11 cellular contexts compared by ENCODE assay signal in the genomic region with DNA sequence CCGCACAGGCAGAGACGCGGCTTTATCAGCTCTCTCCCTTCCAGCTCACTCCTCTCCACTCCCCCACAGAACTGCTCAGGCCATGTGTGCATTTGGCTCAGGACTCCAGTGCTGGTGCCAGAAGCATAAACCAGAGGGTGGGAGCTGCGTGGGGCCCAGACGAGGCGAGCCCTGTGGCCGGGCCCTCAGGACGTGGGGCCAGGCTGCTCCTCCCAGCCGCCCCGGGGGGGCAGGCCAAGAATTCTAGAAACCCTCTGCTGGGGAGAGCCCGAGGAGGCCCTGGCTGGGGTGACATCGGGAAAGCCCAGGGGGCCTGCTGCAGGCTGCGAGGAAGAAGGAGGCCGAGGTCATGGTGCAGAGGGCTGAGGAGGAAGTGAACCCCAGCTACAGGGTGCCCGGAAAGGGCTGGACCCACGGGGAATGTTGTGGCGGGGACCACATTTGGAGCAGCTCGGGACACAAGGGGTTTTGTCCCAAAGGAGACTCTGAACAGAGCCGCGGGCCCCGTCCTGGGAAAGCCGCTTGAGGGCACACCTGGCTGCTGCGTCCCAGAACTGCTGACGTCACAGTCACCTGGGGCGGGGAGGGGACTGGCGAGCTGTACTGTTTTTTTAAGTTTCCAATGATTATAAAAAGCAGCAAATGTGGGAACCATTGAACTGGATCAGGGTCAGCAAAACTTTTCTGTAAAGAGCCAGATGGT.
DNase-seq lines count a peak whose midpoint lies in the region; ATAC-seq and TF ChIP-seq lines count a peak whose summit lies in the region.
"Had no signal": no experiment of that assay in that cellular context is flagged by ENCODE, and none has a peak within 500 bp of the region (broad histone marks: within the 10 kb centered on the region; RNA-seq: fewer than 3 reads in every experiment).

No MANE protein-coding gene starts in this region.

- TF ChIP-seq CTCF in breast epithelium (IDR thresholded peaks at IDR 0.05) (no peak), MCF 10A (IDR thresholded peaks at IDR 0.05; ENCODE audit: unreplicated experiment) (no peak), fibroblast of villous mesenchyme (IDR thresholded peaks at IDR 0.05; ENCODE audit: insufficient read depth, low read depth, low read length) (peak; percentile 10), nephron (IDR thresholded peaks at IDR 0.05; ENCODE audit: unreplicated experiment in 3 of 3) (no peak)

- H3K27ac Mint-ChIP-seq in MCF 10A (ENCODE audit: low read depth, unreplicated experiment) (no peak overlapping the region), nephron (peak overlapping the region; percentile 97 to 98 (median 98))
- H3K27ac Mint-ChIP-seq: activated naive CD4-positive, alpha-beta T cell treated with anti-CD3 and anti-CD28 coated beads, Interleukin-2, amount 50 U/mL, for 24 hours had no signal

- H3K4me3 ChIP-seq in breast epithelium (peak overlapping the region in 2 of 3 donors; percentile 2 to 19), fibroblast of villous mesenchyme (ENCODE audit: low read depth, low read length) (no peak overlapping the region)
- H3K4me3 ChIP-seq: A549 had no signal

- H3K9me3 Mint-ChIP-seq in MCF 10A (ENCODE audit: unreplicated experiment) = no peaks in the 10 kb centered on the region
- peaks cover 7% of the 10 kb centered on the region for H3K9me3 Mint-ChIP-seq in nephron
- H3K9me3 Mint-ChIP-seq: activated naive CD4-positive, alpha-beta T cell treated with anti-CD3 and anti-CD28 coated beads, Interleukin-2, amount 50 U/mL, for 24 hours had no signal

- no peaks in the 10 kb centered on the region for H3K9me3 ChIP-seq in breast epithelium
- H3K9me3 ChIP-seq: A549 had no signal

- H3K27me3 ChIP-seq in breast epithelium = no peaks in the 10 kb centered on the region

- H3K36me3 ChIP-seq in breast epithelium = no peaks in the 10 kb centered on the region

- CTCF ChIA-PET in MCF 10A (lab: Yijun Ruan, JAX) = interaction anchor here (0.6 kb wide), 1 partner anchor 91 kb away, joined by 3 read pairs; no protein-coding TSS in a partner anchor

- POLR2A ChIA-PET in MCF 10A (lab: Yijun Ruan, JAX) = no interaction called here

- H3K4me3 Mint-ChIP-seq in MCF 10A (ENCODE audit: unreplicated experiment) (no peak overlapping the region), nephron (peak overlapping the region; percentile 11 to 57 (median 39))
- H3K4me3 Mint-ChIP-seq: activated naive CD4-positive, alpha-beta T cell treated with anti-CD3 and anti-CD28 coated beads, Interleukin-2, amount 50 U/mL, for 24 hours had no signal

- ATAC-seq in HG02973 (IDR thresholded peaks at IDR 0.05; ENCODE audit: unreplicated experiment) (no peak), GM21737 (IDR thresholded peaks at IDR 0.05; ENCODE audit: unreplicated experiment) (no peak), GM18867 (IDR thresholded peaks at IDR 0.05; ENCODE audit: unreplicated experiment) (no peak), HG02571 (IDR thresholded peaks at IDR 0.05; ENCODE audit: unreplicated experiment) (no peak)
- ATAC-seq: A549 had no signal

- H3K4me1 ChIP-seq in breast epithelium = peaks cover 0 to 10% of the 10 kb centered on the region in 2 donors
- H3K4me1 ChIP-seq: A549 had no signal

- peak overlapping the region; percentile 75 to 78 for H3K27ac ChIP-seq in breast epithelium
- H3K27ac ChIP-seq: A549, RWPE1 had no signal

- DNase-seq in breast epithelium (ENCODE audit: low spot score in 2 of 2) (peak in 1 of 2 donors; percentile 31), MCF 10A (ENCODE audit: unreplicated experiment) (no peak), fibroblast of villous mesenchyme (ENCODE audit: low read depth) (peak; percentile 91)

- no peaks in the 10 kb centered on the region for H3K27me3 Mint-ChIP-seq in MCF 10A (ENCODE audit: insufficient read depth, unreplicated experiment)
- no peaks in the 10 kb centered on the region for H3K27me3 Mint-ChIP-seq in nephron (ENCODE audit: low read depth)
- H3K27me3 Mint-ChIP-seq: activated naive CD4-positive, alpha-beta T cell treated with anti-CD3 and anti-CD28 coated beads, Interleukin-2, amount 50 U/mL, for 24 hours had no signal

- TF ChIP-seq POLR2A in breast epithelium (IDR thresholded peaks at IDR 0.05) = no peak

- intact Hi-C loops in breast epithelium (cut with DNase I; ENCODE audit: low total_unique reads) = no loop called here
- intact Hi-C loops in MCF 10A (cut with micrococcal nuclease) = no loop called here

- no peaks in the 10 kb centered on the region for H3K36me3 Mint-ChIP-seq in MCF 10A (ENCODE audit: insufficient read depth, unreplicated experiment)
- no peaks in the 10 kb centered on the region for H3K36me3 Mint-ChIP-seq in nephron (ENCODE audit: low read depth)
- H3K36me3 Mint-ChIP-seq: activated naive CD4-positive, alpha-beta T cell treated with anti-CD3 and anti-CD28 coated beads, Interleukin-2, amount 50 U/mL, for 24 hours had no signal

- no TSS peak for BruUV-seq in MCF 10A (replicated peaks; lab: Mats Ljungman, UMichigan)

- H3K4me1 Mint-ChIP-seq in MCF 10A (ENCODE audit: insufficient read depth, unreplicated experiment) (peaks cover 7% of the 10 kb centered on the region), nephron (peaks cover 58% of the 10 kb centered on the region)
- H3K4me1 Mint-ChIP-seq: activated naive CD4-positive, alpha-beta T cell treated with anti-CD3 and anti-CD28 coated beads, Interleukin-2, amount 50 U/mL, for 24 hours had no signal
